In genomic region chr16:67415872-67416793, GRCh38 we compare ENCODE assay signal across 9 cellular contexts. TPM values are rescaled to one million over a fixed set of nuclear protein-coding genes. Genes with fewer than 3 reads are reported as not detected.
DNase-seq lines count a peak whose midpoint lies in the region; ATAC-seq, FAIRE-seq and TF ChIP-seq lines count a peak whose summit lies in the region.
"Had no signal": no experiment of that assay in that cellular context is flagged by ENCODE, and none has a peak within 500 bp of the region (broad histone marks: within the 10 kb centered on the region; RNA-seq: fewer than 3 reads in every experiment).

TSS of gene ZDHHC1 (minus strand) at chr16:67416477. CDS start at chr16:67407775, 8,702 bp downstream.

- H3K14ac ChIP-seq in trophoblast cell (ENCODE audit: low read length): peak within 1 kb of the TSS; percentile 95

- H3K36me3 ChIP-seq in ascending aorta: no peaks in the 10 kb centered on the region
- no peaks in the 10 kb centered on the region for H3K36me3 ChIP-seq in left ventricle myocardium inferior
- no peaks in the 10 kb centered on the region for H3K36me3 ChIP-seq in trophoblast cell (ENCODE audit: control insufficient read depth in 1 of 2, insufficient read depth in 2 of 2, low read length in 2 of 2)

- peak within 1 kb of the TSS; percentile 95 for H4K12ac ChIP-seq in trophoblast cell (ENCODE audit: low read depth, low read length)

- peak within 1 kb of the TSS; percentile 94 for H4K91ac ChIP-seq in trophoblast cell (ENCODE audit: low read depth, low read length)

- intact Hi-C loops in ascending aorta (cut with DNase I): no loop called here
- intact Hi-C loops in left ventricle myocardium inferior (cut with micrococcal nuclease): no loop called here

- peak within 1 kb of the TSS; percentile 71 for H3K27ac ChIP-seq in ascending aorta
- peak within 1 kb of the TSS; percentile 84 for H3K27ac ChIP-seq in left ventricle myocardium inferior (replicated peaks)
- peak within 1 kb of the TSS; percentile 10 for H3K27ac ChIP-seq in trophoblast cell (ENCODE audit: low read depth, low read length)

- peak within 1 kb of the TSS; percentile 47 for H3K4ac ChIP-seq in trophoblast cell (ENCODE audit: low read depth, low read length)

- H3K27me3 ChIP-seq in ascending aorta (no peaks in the 10 kb centered on the region), left ventricle myocardium inferior (ENCODE audit: low read depth) (no peaks in the 10 kb centered on the region), trophoblast cell (ENCODE audit: insufficient read depth, low read length) (no peaks in the 10 kb centered on the region)

- peak; percentile 24 to 55 (median 54) for TF ChIP-seq CTCF in ascending aorta (IDR thresholded peaks at IDR 0.05)
- TF ChIP-seq CTCF in left ventricle myocardium inferior (IDR thresholded peaks at IDR 0.05; ENCODE audit: borderline replicate concordance): peak; percentile 69

- peak within 1 kb of the TSS; percentile 71 for H3K4me2 ChIP-seq in trophoblast cell (ENCODE audit: low read length)

- peak within 1 kb of the TSS; percentile 54 for H2BK5ac ChIP-seq in trophoblast cell (ENCODE audit: low read depth, low read length, poor library complexity)

- peak within 1 kb of the TSS; percentile 64 for H3K9ac ChIP-seq in trophoblast cell (ENCODE audit: low read length)

- no peak within 1 kb of the TSS for H2AK5ac ChIP-seq in trophoblast cell (ENCODE audit: low read length)

- peaks cover 12% of the 10 kb centered on the region for H3K79me1 ChIP-seq in trophoblast cell (ENCODE audit: low read length)

- DNase-seq in NCI-H2196 (lab: John Stamatoyannopoulos, UW; ENCODE audit: unreplicated experiment) (peak; percentile 49), NCI-H2196 treated with DMSO at 0.1 percent for 48 hours (lab: John Stamatoyannopoulos, UW; ENCODE audit: unreplicated experiment) (no peak), RCC 7860 (ENCODE audit: low spot score) (peak; percentile 17), ascending aorta (ENCODE audit: low spot score in 2 of 2) (peak in 1 of 2 donors; percentile 80), left ventricle myocardium inferior (peak; percentile 76), trophoblast cell (peak in 1 of 2 donors; percentile 39), cortex of kidney (lab: John Stamatoyannopoulos, UW) (no peak)

- peak within 1 kb of the TSS; percentile 93 for H2BK12ac ChIP-seq in trophoblast cell (ENCODE audit: low read length)

- no CpG with 5 or more reads among the region's 73 CpGs for WGBS in trophoblast cell (ENCODE audit: extremely low coverage, insufficient coverage, insufficient read length)

- no peak within 1 kb of the TSS for H3K23ac ChIP-seq in trophoblast cell (ENCODE audit: low read length)

- peak; percentile 68 for ATAC-seq in HG03108 (IDR thresholded peaks at IDR 0.05; ENCODE audit: unreplicated experiment)

- peak within 1 kb of the TSS; percentile 97 for H2BK120ac ChIP-seq in trophoblast cell (ENCODE audit: insufficient read depth, low read length, poor library complexity)

- H3K4me3 ChIP-seq in ascending aorta (peak within 1 kb of the TSS; percentile 63 to 84), left ventricle myocardium inferior (peak within 1 kb of the TSS; percentile 91), trophoblast cell (ENCODE audit: low read depth, low read length) (peak within 1 kb of the TSS; percentile 69)

- H3K9me3 ChIP-seq in ascending aorta (no peaks in the 10 kb centered on the region), left ventricle myocardium inferior (replicated peaks) (no peaks in the 10 kb centered on the region), trophoblast cell (ENCODE audit: insufficient read depth, low read depth, low read length) (no peaks in the 10 kb centered on the region)

- H4K8ac ChIP-seq in trophoblast cell (ENCODE audit: low read depth, low read length): peak within 1 kb of the TSS; percentile 98

- H3K79me2 ChIP-seq in trophoblast cell (ENCODE audit: control insufficient read depth, insufficient read depth, low read length, poor library complexity): peaks cover 4% of the 10 kb centered on the region

- peak within 1 kb of the TSS; percentile 94 for H3K18ac ChIP-seq in trophoblast cell (ENCODE audit: low read length)

- H3K4me1 ChIP-seq in ascending aorta (peaks cover 0 to 6% of the 10 kb centered on the region in 2 donors), left ventricle myocardium inferior (peaks cover 36% of the 10 kb centered on the region), trophoblast cell (ENCODE audit: control insufficient read depth in 1 of 2, insufficient read depth in 2 of 2, low read length in 2 of 2) (peaks cover 10 to 12% of the 10 kb centered on the region in 2 experiments)

- FAIRE-seq in RCC 7860 (lab: Jason Lieb, UNC): no peak
- FAIRE-seq: G401.6 had no signal

- peak within 1 kb of the TSS; percentile 100 for H2AFZ ChIP-seq in trophoblast cell (ENCODE audit: insufficient read depth, low read length, poor library complexity)

RNA-seq across cellular contexts. Expression of gene ZDHHC1, which starts in this region (rescaled TPM):
- total RNA-seq in ascending aorta (82.7 TPM), left ventricle myocardium inferior (2.9 TPM)
- 1.7 TPM in 2 replicates for polyA plus RNA-seq in trophoblast cell (2013)

Comparison
In these comparisons a context has a peak if more than half of its experiments do, and no peak if none do; other contexts are left out.
1. RNA of gene ZDHHC1 (total RNA-seq): 82.7 TPM in ascending aorta (single experiment); 2.9 TPM in left ventricle myocardium inferior (single experiment); every median in the first group is over 10 times any median in the second.
2. DNase-seq: peak in NCI-H2196 (single experiment), RCC 7860 (single experiment) and left ventricle myocardium inferior (single experiment); none in NCI-H2196 treated with DMSO at 0.1 percent for 48 hours (single experiment) and cortex of kidney (single experiment).
3. H3K27ac ChIP-seq: peak in every context shown above with its lines; median percentile 84 in left ventricle myocardium inferior; 71 in ascending aorta; 10 in trophoblast cell.
4. Peak in every context shown above with its lines, with median percentiles within 50 percentile points of each other: H3K4me3 ChIP-seq.